Comparison of ENCODE assay signal across 29 cellular contexts in the genomic region with DNA sequence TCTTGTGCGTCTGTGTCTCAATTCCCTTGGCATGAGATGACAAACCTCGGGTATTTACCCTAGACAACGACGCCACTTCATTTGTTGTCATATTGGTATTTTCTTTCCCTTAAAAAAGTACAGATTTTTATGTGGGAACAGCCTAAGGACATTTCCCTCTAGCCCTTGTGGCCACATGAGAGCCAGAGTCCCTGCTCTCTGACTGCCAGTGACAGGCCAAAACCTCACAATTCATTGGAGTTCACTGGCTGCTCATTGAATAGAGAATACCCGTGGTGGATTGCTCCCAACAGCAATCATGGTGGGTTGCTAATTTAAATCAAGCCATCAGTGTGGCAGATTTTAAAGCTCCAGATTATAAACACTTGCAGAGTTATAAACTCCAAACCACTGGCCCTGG.
A peak's percentile ranks its signal among the peaks of the same experiment; 100 is the strongest.
DNase-seq lines count a peak whose midpoint lies in the region; ATAC-seq, FAIRE-seq and TF ChIP-seq lines count a peak whose summit lies in the region.
"Had no signal": no experiment of that assay in that cellular context is flagged by ENCODE, and none has a peak within 500 bp of the region (broad histone marks: within the 10 kb centered on the region; RNA-seq: fewer than 3 reads in every experiment).

No MANE protein-coding gene starts in this region.

- TF ChIP-seq EP300 in H1 (IDR thresholded peaks at IDR 0.05; ENCODE audit: borderline replicate concordance in 1 of 2, low read depth in 2 of 2, low read length in 2 of 2) = no peak

- H2BK20ac ChIP-seq in H1 (ENCODE audit: low read length) = no peak overlapping the region

- H3K4me2 ChIP-seq in H1 (ENCODE audit: insufficient read depth in 1 of 2, low read depth in 2 of 2, low read length in 2 of 2) (no peak overlapping the region), neural progenitor cell (peak overlapping the region; percentile 13), osteoblast (ENCODE audit: insufficient read depth, low read length) (no peak overlapping the region), smooth muscle cell (no peak overlapping the region)
- H3K4me2 ChIP-seq: BLaER1 had no signal

- H3F3A ChIP-seq in neural progenitor cell (ENCODE audit: low read depth) (peaks cover 12% of the 10 kb centered on the region), smooth muscle cell (ENCODE audit: low read depth) (no peaks in the 10 kb centered on the region)

- H3K9me3 Mint-ChIP-seq in WTC11 = peaks cover 10% of the 10 kb centered on the region
- H3K9me3 Mint-ChIP-seq in neural progenitor cell = no peaks in the 10 kb centered on the region

- no peak overlapping the region for H4K91ac ChIP-seq in H1 (replicated peaks; ENCODE audit: insufficient read length, low read length)

- H3K27me3 Mint-ChIP-seq in WTC11 (ENCODE audit: low read depth) (no peaks in the 10 kb centered on the region; the same call in 1 of the 2 replicates), neural progenitor cell (ENCODE audit: insufficient read depth, low read depth) (no peaks in the 10 kb centered on the region)
- H3K27me3 Mint-ChIP-seq: CD4-positive, CD25-positive, alpha-beta regulatory T cell had no signal

- peaks cover 0 to 4% (median 0%) of the 10 kb centered on the region in 4 experiments; a peak in 2 of 7 replicates for H3K4me1 ChIP-seq in H1 (replicated peaks in 1 of 4; ENCODE audit: control insufficient read depth in 3 of 4, insufficient read depth in 4 of 4, low read length in 3 of 4)
- peaks cover 5% of the 10 kb centered on the region for H3K4me1 ChIP-seq in neural progenitor cell
- no peaks in the 10 kb centered on the region for H3K4me1 ChIP-seq in osteoblast (ENCODE audit: insufficient read depth, low read length)
- H3K4me1 ChIP-seq in smooth muscle cell (ENCODE audit: low read depth) = peaks cover 6% of the 10 kb centered on the region
- H3K4me1 ChIP-seq: BE2C, BLaER1 had no signal

- H3K23ac ChIP-seq in H1 (ENCODE audit: insufficient read length) = no peak overlapping the region

- no peak overlapping the region for H2BK15ac ChIP-seq in H1 (ENCODE audit: low read length)

- H2BK120ac ChIP-seq in H1 (replicated peaks; ENCODE audit: low read depth, low read length) = peak overlapping the region; percentile 50

- H2AFZ ChIP-seq in H1 (ENCODE audit: low read length) (peak overlapping the region; percentile 1; the same call in 1 of the 2 replicates), neural progenitor cell (replicated peaks) (peak overlapping the region; percentile 15), osteoblast (ENCODE audit: low read length) (peak overlapping the region; percentile 18), smooth muscle cell (ENCODE audit: low read depth) (no peak overlapping the region)

- H3K4me1 Mint-ChIP-seq in WTC11 (0 out of 2 replicates have a peak, but pooled peaks cover 3% of the 10 kb centered on the region), neural progenitor cell (peaks cover 9% of the 10 kb centered on the region)
- H3K4me1 Mint-ChIP-seq: CD14-positive monocyte; CD4-positive, alpha-beta memory T cell; CD4-positive, CD25-positive, alpha-beta regulatory T cell; CD8-positive, alpha-beta memory T cell had no signal

- no peak overlapping the region for H3K27ac ChIP-seq in H1 (ENCODE audit: low read depth, low read length)
- H3K27ac ChIP-seq in neural progenitor cell = no peak overlapping the region
- no peak overlapping the region for H3K27ac ChIP-seq in osteoblast (ENCODE audit: low read depth, low read length)
- H3K27ac ChIP-seq in smooth muscle cell (ENCODE audit: low read depth) = no peak overlapping the region
- H3K27ac ChIP-seq: BLaER1 had no signal

- TF ChIP-seq POLR2A in H1 (IDR thresholded peaks at IDR 0.05; ENCODE audit: control extremely low read depth in 1 of 2, low read depth in 2 of 2, low read length in 2 of 2) (no peak), H54 (IDR thresholded peaks at IDR 0.05; ENCODE audit: low read depth, low read length) (no peak)

- no peak overlapping the region for H3K18ac ChIP-seq in H1 (ENCODE audit: extremely low read depth, low read length)

- H4K20me1 ChIP-seq in H1 (replicated peaks in 1 of 2; ENCODE audit: control insufficient read depth in 1 of 2, insufficient read depth in 2 of 2, low read length in 2 of 2) (no peaks in the 10 kb centered on the region), neural progenitor cell (ENCODE audit: low read depth) (no peaks in the 10 kb centered on the region), osteoblast (ENCODE audit: insufficient read depth, low read length) (no peaks in the 10 kb centered on the region), smooth muscle cell (ENCODE audit: low read depth) (no peaks in the 10 kb centered on the region)
- H4K20me1 ChIP-seq: BLaER1 had no signal

- H3K14ac ChIP-seq in H1 (ENCODE audit: insufficient read length) = no peak overlapping the region

- no peaks in the 10 kb centered on the region for H3K79me1 ChIP-seq in H1 (ENCODE audit: low read depth, low read length)

- no peak overlapping the region for H4K5ac ChIP-seq in H1 (ENCODE audit: insufficient read length, low read depth, low read length)

- peak overlapping the region; percentile 52; the same call in 1 of the 2 replicates for H3K27ac Mint-ChIP-seq in WTC11
- H3K27ac Mint-ChIP-seq in neural progenitor cell = no peak overlapping the region
- H3K27ac Mint-ChIP-seq: CD4-positive, alpha-beta memory T cell; CD4-positive, CD25-positive, alpha-beta regulatory T cell; CD8-positive, alpha-beta memory T cell had no signal

- ATAC-seq in WTC11 = peak; percentile 78
- ATAC-seq in GM18858 (IDR thresholded peaks at IDR 0.05; ENCODE audit: unreplicated experiment) = no peak
- ATAC-seq: GM12878 had no signal

- no peak overlapping the region for H2AK5ac ChIP-seq in H1 (ENCODE audit: low read depth, low read length)

- H3K9ac ChIP-seq in H1 (replicated peaks in 1 of 4; ENCODE audit: extremely low read depth in 1 of 4, low read depth in 3 of 4, low read length in 3 of 4) = no peak overlapping the region
- H3K9ac ChIP-seq in neural progenitor cell = no peak overlapping the region
- no peak overlapping the region for H3K9ac ChIP-seq in smooth muscle cell (ENCODE audit: low read depth)
- H3K9ac ChIP-seq: BLaER1 had no signal

- POLR2A ChIA-PET in WTC11 (lab: Charles Lee) = no interaction called here
- POLR2A ChIA-PET in H1 (lab: Charles Lee; ENCODE audit: partially characterized antibody) = no interaction called here

- no peak overlapping the region for H3K56ac ChIP-seq in H1 (replicated peaks; ENCODE audit: insufficient read length, low read depth, low read length)

- H3K36me3 Mint-ChIP-seq in WTC11 (peaks cover 5% of the 10 kb centered on the region; the same call in 1 of the 2 replicates), neural progenitor cell (no peaks in the 10 kb centered on the region)
- H3K36me3 Mint-ChIP-seq: CD14-positive monocyte; CD4-positive, alpha-beta memory T cell; CD4-positive, CD25-positive, alpha-beta regulatory T cell had no signal

- H3K4ac ChIP-seq in H1 (replicated peaks; ENCODE audit: insufficient read length, low read depth, low read length) = no peak overlapping the region

- H2BK5ac ChIP-seq in H1 (ENCODE audit: low read depth, low read length) = no peak overlapping the region; the same call in 1 of the 2 replicates

- DNase-seq in WTC11 (ENCODE audit: low spot score) (no peak), H1 (ENCODE audit: low read depth in 1 of 2, low spot score in 2 of 2) (no peak), neural progenitor cell (ENCODE audit: low spot score) (no peak), osteoblast (ENCODE audit: insufficient read length, low spot score, missing footprints) (no peak), H54 (ENCODE audit: insufficient read length, low spot score) (no peak), smooth muscle cell (lab: John Stamatoyannopoulos, UW; ENCODE audit: unreplicated experiment) (no peak), NCI-H2107 treated with DMSO at 0.1 percent for 48 hours (lab: John Stamatoyannopoulos, UW; ENCODE audit: unreplicated experiment) (no peak)
- DNase-seq: 8988T; ACHN; BE2C; C1 segment of cervical spinal cord; CD4-positive, alpha-beta memory T cell; CD4-positive, CD25-positive, alpha-beta regulatory T cell; CD8-positive, alpha-beta memory T cell; COR-L47; DMS 273 treated with DMSO at 0.1 percent for 48 hours; DMS153; DMS53; DMS79; DND-41; EL; GDM1 had no signal

- H3K4me3 Mint-ChIP-seq in WTC11 (no peak overlapping the region), neural progenitor cell (no peak overlapping the region)
- H3K4me3 Mint-ChIP-seq: CD14-positive monocyte; CD4-positive, alpha-beta memory T cell; CD4-positive, CD25-positive, alpha-beta regulatory T cell; CD8-positive, alpha-beta memory T cell had no signal

- H3K79me2 ChIP-seq in H1 (ENCODE audit: control insufficient read depth in 1 of 2, insufficient read depth in 2 of 2, low read length in 2 of 2) (no peaks in the 10 kb centered on the region), neural progenitor cell (ENCODE audit: low read depth) (no peaks in the 10 kb centered on the region), osteoblast (ENCODE audit: insufficient read depth, low read length) (no peaks in the 10 kb centered on the region), smooth muscle cell (ENCODE audit: low read depth) (no peaks in the 10 kb centered on the region)

- no peak overlapping the region for H4K8ac ChIP-seq in H1 (ENCODE audit: extremely low read depth, insufficient read depth, low read length)

- CTCF ChIA-PET in WTC11 (lab: Charles Lee) (interaction anchor here (0.7 to 1.2 kb wide), 3 partner anchors 9 to 407 kb away, joined by 3 to 4 read pairs (median 3); no protein-coding TSS in a partner anchor), H1 (lab: Charles Lee; ENCODE audit: partially characterized antibody) (interaction anchor here (1.0 kb wide), 2 partner anchors 9 to 37 kb away, joined by 3 to 4 read pairs; no protein-coding TSS in a partner anchor)

- H3K9me3 ChIP-seq in H1 (ENCODE audit: insufficient read depth in 2 of 2, low read depth in 1 of 2, low read length in 1 of 2) (no peaks in the 10 kb centered on the region), neural progenitor cell (ENCODE audit: low read depth) (no peaks in the 10 kb centered on the region), osteoblast (ENCODE audit: low read depth, low read length) (no peaks in the 10 kb centered on the region), smooth muscle cell (replicated peaks; ENCODE audit: low read depth) (no peaks in the 10 kb centered on the region)
- H3K9me3 ChIP-seq: BE2C had no signal

- H3K4me3 ChIP-seq in H1 (ENCODE audit: extremely low read depth in 1 of 4, insufficient read depth in 2 of 4, low read depth in 3 of 4, low read length in 4 of 4) (no peak overlapping the region), neural progenitor cell (no peak overlapping the region), osteoblast (ENCODE audit: insufficient read depth, low read length) (no peak overlapping the region), smooth muscle cell (no peak overlapping the region)
- H3K4me3 ChIP-seq: BLaER1, GM12878 had no signal

- TF ChIP-seq CTCF in WTC11 (IDR thresholded peaks at IDR 0.05) (no peak), H1 (IDR thresholded peaks at IDR 0.05; ENCODE audit: control extremely low read depth in 1 of 3, insufficient read depth in 1 of 3, low read depth in 1 of 3, low read length in 3 of 3) (no peak), neural progenitor cell (IDR thresholded peaks at IDR 0.05) (no peak), osteoblast (IDR thresholded peaks at IDR 0.05; ENCODE audit: extremely low read depth, low read depth, low read length) (no peak), smooth muscle cell (IDR thresholded peaks at IDR 0.05; ENCODE audit: borderline replicate concordance, insufficient read depth, poor library complexity, severe bottlenecking) (no peak)

- H3K23me2 ChIP-seq in H1 (ENCODE audit: low read depth, low read length) = no peaks in the 10 kb centered on the region

- H3K27me3 ChIP-seq in H1 (replicated peaks in 1 of 4; ENCODE audit: control insufficient read depth in 3 of 4, extremely low read depth in 1 of 4, insufficient read depth in 3 of 4, low read length in 3 of 4) (no peaks in the 10 kb centered on the region), neural progenitor cell (no peaks in the 10 kb centered on the region), osteoblast (ENCODE audit: insufficient read depth, low read length) (no peaks in the 10 kb centered on the region), smooth muscle cell (ENCODE audit: low read depth) (peaks cover 3% of the 10 kb centered on the region)
- H3K27me3 ChIP-seq: BLaER1 had no signal

- H3K36me3 ChIP-seq in H1 (ENCODE audit: control insufficient read depth in 2 of 4, insufficient read depth in 4 of 4, low read length in 3 of 4) (no peaks in the 10 kb centered on the region; a peak in 1 of 8 replicates), neural progenitor cell (no peaks in the 10 kb centered on the region), osteoblast (ENCODE audit: insufficient read depth, low read length) (no peaks in the 10 kb centered on the region), smooth muscle cell (ENCODE audit: low read depth) (no peaks in the 10 kb centered on the region)
- H3K36me3 ChIP-seq: BE2C, BLaER1 had no signal

- no peak for TF ChIP-seq RAD21 in H1 (IDR thresholded peaks at IDR 0.05 in 1 of 2, conservative IDR thresholded peaks at IDR 0.05 in 1 of 2; ENCODE audit: low read depth in 2 of 2, low read length in 2 of 2)

- H2BK12ac ChIP-seq in H1 (ENCODE audit: low read depth, low read length) = no peak overlapping the region

- FAIRE-seq in H1 (lab: Jason Lieb, UNC) (no peak), H54 (lab: Jason Lieb, UNC) (no peak)
- FAIRE-seq: A204.1, GM12878, GM12892, GM18507 had no signal

- WGBS in H1 (ENCODE audit: extremely low coverage in 1 of 2, insufficient coverage in 1 of 2, insufficient read length in 1 of 2, insufficient replicate concordance in 2 of 2, low coverage in 1 of 2, low lambda C conversion rate in 2 of 2, missing lambda C conversion rate in 1 of 2), 2 experiments = 81% methylated on average over 5 of the region's 5 CpGs; no CpG with 5 or more reads in 1 of the 2 experiments
- 80% methylated on average over 5 of the region's 5 CpGs for WGBS in smooth muscle cell (ENCODE audit: low lambda C conversion rate)
